ENCODE assay signal across 27 cellular contexts in genomic region chr2:102871707-102872106, GRCh38.
"Had no signal": no experiment of that assay in that cellular context is flagged by ENCODE, and none has a peak within 500 bp of the region (broad histone marks: within the 10 kb centered on the region; RNA-seq: fewer than 3 reads in every experiment).

No MANE protein-coding gene starts in this region.

- H3K4me1 ChIP-seq: stomach, suprapubic skin, testis, thyroid gland, tibial artery, tibial nerve, transverse colon, upper lobe of left lung, upper lobe of right lung, uterus, vagina had no signal

- H3K36me3 ChIP-seq: stomach, suprapubic skin, thoracic aorta, thyroid gland, tibial artery, tibial nerve, transverse colon, upper lobe of left lung, upper lobe of right lung, uterus, vagina had no signal

- H3K27ac ChIP-seq: stomach, suprapubic skin, testis, thoracic aorta, thyroid gland, tibial artery, tibial nerve, transverse colon, upper lobe of left lung, upper lobe of right lung, uterus, vagina had no signal

- H3K27me3 ChIP-seq: stomach, suprapubic skin, testis, thyroid gland, tibial artery, tibial nerve, transverse colon, upper lobe of left lung, upper lobe of right lung, uterus, vagina had no signal

- H3K4me3 ChIP-seq: stomach, suprapubic skin, testis, thoracic aorta, thyroid gland, tibial artery, tibial nerve, transverse colon, upper lobe of left lung, upper lobe of right lung, uterus, vagina had no signal

- FAIRE-seq: urothelium cell line had no signal

- ATAC-seq: stimulated activated effector memory CD8-positive, alpha-beta T cell treated with anti-CD3 and anti-CD28 coated beads, Interleukin-12 subunit alpha, Interleukin-12 subunit beta, amount 100 ng/mL, for 72 hours; stimulated activated memory B cell treated with anti-CD40 and anti-IgM and Interleukin-4, amounts not matched to agents 10 μg/mL and 1 μg/mL and 100 μg/mL, for 72 hours; stimulated activated naive B cell treated with anti-CD40 and anti-IgM and Interleukin-4, amounts not matched to agents 10 μg/mL and 1 μg/mL and 100 μg/mL, for 72 hours; stimulated activated naive CD8-positive, alpha-beta T cell treated with anti-CD3 and anti-CD28 coated beads, Interleukin-15, amount 100 ng/mL, for 72 hours; stimulated activated naive CD8-positive, alpha-beta T cell treated with anti-CD3 and anti-CD28 coated beads, Interleukin-15, Interleukin-2, amounts not matched to agents 100 U/mL and 50 U/mL, for 24 hours; upper lobe of right lung had no signal

- H3K9me3 ChIP-seq: stomach, suprapubic skin, testis, thoracic aorta, thyroid gland, tibial artery, transverse colon, upper lobe of left lung, upper lobe of right lung, uterus, vagina had no signal

- DNase-seq: stimulated activated CD4-positive, alpha-beta T cell treated with anti-CD3 and anti-CD28 coated beads, Interleukin-2, amount 100 ng/mL, for 48 hours; stimulated activated CD4-positive, alpha-beta T cell treated with anti-CD3 and anti-CD28 coated beads, Interleukin-4, amount 100 ng/mL, for 1 hour; stimulated activated CD4-positive, alpha-beta T cell treated with anti-CD3 and anti-CD28 coated beads, Interleukin-4, amount 100 ng/mL, for 24 hours; stimulated activated CD4-positive, alpha-beta T cell treated with anti-CD3 and anti-CD28 coated beads, Interleukin-4, amount 100 ng/mL, for 4 hours; stimulated activated CD8-positive, alpha-beta memory T cell treated with anti-CD3 and anti-CD28 coated beads, Interleukin-4, amount 100 ng/mL, for 48 hours; stimulated activated naive B cell treated with anti-CD40 and anti-IgM and Interleukin-4, amounts not matched to agents 10 μg/mL and 1 μg/mL and 100 μg/mL, for 72 hours; stimulated activated naive CD4-positive, alpha-beta T cell; stimulated activated naive CD4-positive, alpha-beta T cell treated with Interleukin-2 at 50 U/mL for 16 hours; stimulated activated naive CD8-positive, alpha-beta T cell treated with anti-CD3 and anti-CD28 coated beads, Interleukin-15, amount 100 ng/mL, for 72 hours; stimulated activated naive CD8-positive, alpha-beta T cell treated with anti-CD3 and anti-CD28 coated beads, Interleukin-15, Interleukin-2, amounts not matched to agents 100 U/mL and 50 U/mL, for 24 hours; stomach; substantia nigra; testis; thyroid gland; tibial artery; transverse colon; trophoblast cell; upper lobe of left lung; upper lobe of right lung; uterus had no signal
